ENCODE assay signal across 31 cellular contexts in genomic region chr17:79959042-79959441, GRCh38.
"Had no signal": no experiment of that assay in that cellular context is flagged by ENCODE, and none has a peak within 500 bp of the region (broad histone marks: within the 10 kb centered on the region; RNA-seq: fewer than 3 reads in every experiment).

No MANE protein-coding gene starts in this region.

- H3K27ac ChIP-seq: ascending aorta, cardiac muscle cell, VCaP had no signal

- FAIRE-seq: bronchial epithelial cell, TTC549 had no signal

- H3K4me3 ChIP-seq: ascending aorta, cardiac muscle cell had no signal

- DNase-seq: activated B cell treated with CpG ODN at 0.5 μM for 24 hours; activated CD4-positive, alpha-beta memory T cell treated with anti-CD3 and anti-CD28 coated beads for 36 hours; activated CD4-positive, alpha-beta T cell treated with anti-CD3 and anti-CD28 coated beads for 4 hours; activated CD4-positive, alpha-beta T cell treated with anti-CD3 and anti-CD28 coated beads, Interleukin-2, amount 10 ng/mL, durations not matched to agents 24 days and 14 days; activated CD4-positive, alpha-beta T cell treated with anti-CD3 and anti-CD28 coated beads, Interleukin-2, amount 50 U/mL, for 1 hour; activated CD4-positive, alpha-beta T cell treated with anti-CD3 and anti-CD28 coated beads, Interleukin-2, amount 50 U/mL, for 4 hours; activated CD4-positive, CD25-positive, alpha-beta regulatory T cell treated with anti-CD3 and anti-CD28 coated beads, Interleukin-2, amount 50 U/mL, for 72 hours; activated CD8-positive, alpha-beta memory T cell treated with anti-CD3 and anti-CD28 coated beads, Interleukin-2, amount 50 U/mL, for 4 hours; activated CD8-positive, alpha-beta T cell treated with anti-CD3 and anti-CD28 coated beads for 36 hours; activated effector memory CD4-positive, alpha-beta T cell treated with anti-CD3 and anti-CD28 coated beads, Interleukin-2, amount 50 U/mL, for 16 hours; activated gamma-delta T cell treated with Interleukin-2 at 50 U/mL for 16 hours; activated naive CD4-positive, alpha-beta T cell; activated naive CD4-positive, alpha-beta T cell treated with anti-CD3 and anti-CD28 coated beads, Interleukin-2, amount 10 ng/mL, durations not matched to agents 7 days and 5 days; activated naive CD8-positive, alpha-beta T cell treated with anti-CD3 and anti-CD28 coated beads, Interleukin-2, amount 10 ng/mL, durations not matched to agents 7 days and 5 days; activated naive CD8-positive, alpha-beta T cell treated with anti-CD3 and anti-CD28 coated beads, Interleukin-2, amount 50 U/mL, for 24 hours; activated T-cell treated with anti-CD3 and anti-CD28 coated beads for 4 hours; activated T-cell treated with anti-CD3 and anti-CD28 coated beads, Interleukin-2, amount 50 U/mL, for 1 hour; activated T-cell treated with anti-CD3 and anti-CD28 coated beads, Interleukin-2, amount 50 U/mL, for 4 hours; activated T-cell treated with anti-CD3 and anti-CD28 coated beads, Interleukin-2, amount 50 U/mL, for 72 hours; amygdala; anterior cingulate cortex; caudate nucleus; cerebellar nuclear complex; T-helper 2 cell; T-helper 9 cell had no signal

- H3K27me3 ChIP-seq: ascending aorta, cardiac muscle cell had no signal

- H3K36me3 ChIP-seq: ascending aorta, cardiac muscle cell had no signal

- ATAC-seq: activated CD8-positive, alpha-beta T cell treated with anti-CD3 and anti-CD28 coated beads for 36 hours; activated naive CD8-positive, alpha-beta T cell treated with anti-CD3 and anti-CD28 coated beads, Interleukin-2, amount 50 U/mL, for 24 hours; activated T-cell treated with anti-CD3 and anti-CD28 coated beads, Interleukin-2, amount 50 U/mL, for 4 hours; activated T-cell treated with anti-CD3 and anti-CD28 coated beads, Interleukin-2, amount 50 U/mL, for 72 hours; activated T-helper 17 cell treated with anti-CD3 and anti-CD28 coated beads, Interleukin-2, amount 50 U/mL, for 72 hours had no signal

- H3K4me1 ChIP-seq: ascending aorta had no signal
